Comparison of ENCODE assay signal across 8 cellular contexts in the genomic region with DNA sequence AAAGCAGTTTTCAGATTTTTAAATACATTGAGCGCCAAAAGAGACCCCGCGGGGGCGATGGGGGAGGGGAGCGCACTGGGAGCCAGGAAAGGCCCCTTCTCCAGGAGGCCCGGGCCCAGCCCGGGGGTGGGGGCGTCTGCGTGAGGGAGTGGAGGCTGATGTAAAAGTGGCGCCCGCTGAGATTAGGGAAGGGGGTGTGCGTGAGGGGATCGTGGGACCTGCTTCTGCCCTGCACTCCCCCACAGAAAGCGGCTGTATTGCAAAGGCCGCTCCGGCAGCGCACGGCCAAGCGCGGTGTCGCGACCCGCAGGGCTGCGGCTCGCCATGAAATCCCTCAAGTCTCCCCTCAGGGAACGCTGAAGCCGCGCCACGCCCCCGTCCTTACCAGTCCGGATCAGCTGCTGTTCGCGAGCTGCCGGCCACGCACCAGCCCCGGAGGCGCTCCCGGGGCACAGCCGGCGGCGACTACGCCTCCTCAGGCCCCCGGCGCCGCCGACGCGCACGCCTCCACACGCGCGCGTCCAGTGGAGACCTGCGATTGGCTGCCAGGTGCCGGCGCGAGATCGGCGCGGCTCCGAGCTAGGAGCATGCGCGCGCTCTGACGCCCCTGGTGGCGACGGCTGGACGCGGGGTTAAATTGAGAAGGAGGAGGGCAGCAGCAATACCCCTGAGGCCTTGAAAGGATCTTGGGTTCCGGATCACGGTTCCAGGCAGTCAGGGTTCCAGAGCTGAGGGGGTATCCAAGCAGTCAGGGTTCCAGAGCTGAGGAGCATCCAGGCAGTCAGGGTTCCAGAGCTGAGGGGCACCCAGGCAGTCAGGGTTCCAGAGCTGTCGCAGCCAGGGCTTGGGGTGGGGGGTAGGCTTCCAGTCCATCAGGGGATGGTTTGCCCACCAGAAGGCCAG. TPM values are rescaled to one million over a fixed set of nuclear protein-coding genes. Genes with fewer than 3 reads are reported as not detected.
DNase-seq lines count a peak whose midpoint lies in the region; ATAC-seq and TF ChIP-seq lines count a peak whose summit lies in the region.

A gene with protein sequence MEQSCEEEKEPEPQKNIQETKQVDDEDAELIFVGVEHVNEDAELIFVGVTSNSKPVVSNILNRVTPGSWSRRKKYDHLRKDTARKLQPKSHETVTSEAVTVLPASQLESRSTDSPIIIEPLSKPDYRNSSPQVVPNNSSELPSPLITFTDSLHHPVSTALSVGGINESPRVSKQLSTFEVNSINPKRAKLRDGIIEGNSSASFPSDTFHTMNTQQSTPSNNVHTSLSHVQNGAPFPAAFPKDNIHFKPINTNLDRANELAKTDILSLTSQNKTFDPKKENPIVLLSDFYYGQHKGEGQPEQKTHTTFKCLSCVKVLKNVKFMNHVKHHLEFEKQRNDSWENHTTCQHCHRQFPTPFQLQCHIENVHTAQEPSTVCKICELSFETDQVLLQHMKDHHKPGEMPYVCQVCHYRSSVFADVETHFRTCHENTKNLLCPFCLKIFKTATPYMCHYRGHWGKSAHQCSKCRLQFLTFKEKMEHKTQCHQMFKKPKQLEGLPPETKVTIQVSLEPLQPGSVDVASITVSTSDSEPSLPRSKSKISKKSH (minus strand): TSS at position 469 of the 903 bp plus-strand sequence. CDS start 19,344 bp downstream, outside the sequence.

- peaks cover 8 to 23% (median 15%) of the 10 kb centered on the region in 7 donors for H3K9me3 Mint-ChIP-seq in CD14-positive monocyte
- H3K9me3 Mint-ChIP-seq in activated T-cell treated with anti-CD3 and anti-CD28 coated beads, Interleukin-2, amount 50 U/mL, for 4 hours = no peaks in the 10 kb centered on the region
- peaks cover 29% of the 10 kb centered on the region for H3K9me3 Mint-ChIP-seq in nephron progenitor cell
- H3K9me3 Mint-ChIP-seq in stimulated activated naive CD8-positive, alpha-beta T cell treated with anti-CD3 and anti-CD28 coated beads, Interleukin-15, Interleukin-2, amounts not matched to agents 100 ng/mL and 50 ng/mL, for 24 hours = peaks cover 13% of the 10 kb centered on the region

- peak within 1 kb of the TSS; percentile 85 for H3K9ac ChIP-seq in OCI-LY3 (ENCODE audit: low read length)

- H3K4me1 Mint-ChIP-seq in CD14-positive monocyte (peaks cover 18% of the 10 kb centered on the region), nephron progenitor cell (peaks cover 9% of the 10 kb centered on the region)
- peaks cover 8% of the 10 kb centered on the region for H3K4me1 Mint-ChIP-seq in activated T-cell treated with anti-CD3 and anti-CD28 coated beads, Interleukin-2, amount 50 U/mL, for 4 hours (ENCODE audit: low read depth)
- peaks cover 18% of the 10 kb centered on the region for H3K4me1 Mint-ChIP-seq in stimulated activated naive CD8-positive, alpha-beta T cell treated with anti-CD3 and anti-CD28 coated beads, Interleukin-15, Interleukin-2, amounts not matched to agents 100 ng/mL and 50 ng/mL, for 24 hours (ENCODE audit: low read depth)

- DNase-seq in CD14-positive monocyte (ENCODE audit: low spot score) (peak; percentile 56), HL-60 (ENCODE audit: low read depth in 1 of 2, low spot score in 1 of 2) (peak; percentile 78 to 87), fibroblast of mammary gland (ENCODE audit: low read depth) (peak; percentile 79), nephron progenitor cell (peak; percentile 84)
- DNase-seq in activated T-cell treated with anti-CD3 and anti-CD28 coated beads, Interleukin-2, amount 50 U/mL, for 4 hours = peak; percentile 74

- H3K36me3 Mint-ChIP-seq in CD14-positive monocyte = no peaks in the 10 kb centered on the region
- H3K36me3 Mint-ChIP-seq in activated T-cell treated with anti-CD3 and anti-CD28 coated beads, Interleukin-2, amount 50 U/mL, for 4 hours (ENCODE audit: insufficient read depth) = peaks cover 16% of the 10 kb centered on the region
- H3K36me3 Mint-ChIP-seq in nephron progenitor cell (ENCODE audit: low read depth) = peaks cover 43% of the 10 kb centered on the region
- H3K36me3 Mint-ChIP-seq in stimulated activated naive CD8-positive, alpha-beta T cell treated with anti-CD3 and anti-CD28 coated beads, Interleukin-15, Interleukin-2, amounts not matched to agents 100 ng/mL and 50 ng/mL, for 24 hours (ENCODE audit: low read depth) = peaks cover 34% of the 10 kb centered on the region

- peaks cover 6 to 14% (median 8%) of the 10 kb centered on the region in 3 donors for H3K27me3 Mint-ChIP-seq in CD14-positive monocyte (ENCODE audit: low read depth in 3 of 3)
- H3K27me3 Mint-ChIP-seq in activated T-cell treated with anti-CD3 and anti-CD28 coated beads, Interleukin-2, amount 50 U/mL, for 4 hours (ENCODE audit: low read depth) = peaks cover 5% of the 10 kb centered on the region
- peaks cover 27% of the 10 kb centered on the region for H3K27me3 Mint-ChIP-seq in nephron progenitor cell (ENCODE audit: low read depth, poor library complexity)
- H3K27me3 Mint-ChIP-seq in stimulated activated naive CD8-positive, alpha-beta T cell treated with anti-CD3 and anti-CD28 coated beads, Interleukin-15, Interleukin-2, amounts not matched to agents 100 ng/mL and 50 ng/mL, for 24 hours = peaks cover 18% of the 10 kb centered on the region

- peak within 1 kb of the TSS; percentile 92 for H3K4me3 ChIP-seq in HL-60 (replicated peaks; ENCODE audit: insufficient read depth, low read length)
- H3K4me3 ChIP-seq in OCI-LY3 (ENCODE audit: low read length) = peak within 1 kb of the TSS; percentile 95
- peak within 1 kb of the TSS; percentile 70 for H3K4me3 ChIP-seq in fibroblast of mammary gland (ENCODE audit: control insufficient read depth, low read depth, low read length)

- H3K27me3 ChIP-seq in HL-60 (ENCODE audit: insufficient read depth, poor library complexity, severe bottlenecking) (no peaks in the 10 kb centered on the region), OCI-LY3 (ENCODE audit: low read depth, low read length) (no peaks in the 10 kb centered on the region)

- H3K4me1 ChIP-seq in OCI-LY3 (ENCODE audit: low read length) = peaks cover 8% of the 10 kb centered on the region; the same call in 1 of the 2 replicates

- H3K27ac ChIP-seq in HL-60 (replicated peaks) = peak within 1 kb of the TSS; percentile 55
- no peak within 1 kb of the TSS for H3K27ac ChIP-seq in OCI-LY3 (ENCODE audit: low read length)

- peak within 1 kb of the TSS; percentile 90 for H2AFZ ChIP-seq in OCI-LY3 (ENCODE audit: low read depth, low read length)

- no peaks in the 10 kb centered on the region for H4K20me1 ChIP-seq in OCI-LY3 (ENCODE audit: insufficient read depth, low read length)

- intact Hi-C loops in CD14-positive monocyte (cut with micrococcal nuclease) = no loop called here

- H3K9me3 ChIP-seq in OCI-LY3 (ENCODE audit: insufficient read depth, low read length) = no peaks in the 10 kb centered on the region

- peak within 1 kb of the TSS; percentile 95 for H3K4me2 ChIP-seq in OCI-LY3 (ENCODE audit: low read length)

- H3K27ac Mint-ChIP-seq in CD14-positive monocyte (no peak within 1 kb of the TSS), nephron progenitor cell (peak within 1 kb of the TSS; percentile 76)
- peak within 1 kb of the TSS; percentile 42 for H3K27ac Mint-ChIP-seq in stimulated activated naive CD8-positive, alpha-beta T cell treated with anti-CD3 and anti-CD28 coated beads, Interleukin-15, Interleukin-2, amounts not matched to agents 100 ng/mL and 50 ng/mL, for 24 hours

- peaks cover 8% of the 10 kb centered on the region for H3K79me2 ChIP-seq in OCI-LY3 (ENCODE audit: low read length)

- peak; percentile 91 for ATAC-seq in GM19351 (IDR thresholded peaks at IDR 0.05; ENCODE audit: unreplicated experiment)
- ATAC-seq in activated T-cell treated with anti-CD3 and anti-CD28 coated beads, Interleukin-2, amount 50 U/mL, for 4 hours = peak; percentile 97 to 98

- H3K36me3 ChIP-seq in OCI-LY3 (replicated peaks; ENCODE audit: low read depth, low read length) = peaks cover 8% of the 10 kb centered on the region

- H3K4me3 Mint-ChIP-seq in CD14-positive monocyte (peak within 1 kb of the TSS; percentile 75 to 84), nephron progenitor cell (peak within 1 kb of the TSS; percentile 90)
- peak within 1 kb of the TSS; percentile 81 for H3K4me3 Mint-ChIP-seq in activated T-cell treated with anti-CD3 and anti-CD28 coated beads, Interleukin-2, amount 50 U/mL, for 4 hours
- H3K4me3 Mint-ChIP-seq in stimulated activated naive CD8-positive, alpha-beta T cell treated with anti-CD3 and anti-CD28 coated beads, Interleukin-15, Interleukin-2, amounts not matched to agents 100 ng/mL and 50 ng/mL, for 24 hours = peak within 1 kb of the TSS; percentile 86

- TF ChIP-seq CTCF in CD14-positive monocyte (IDR thresholded peaks at IDR 0.05) (peak; percentile 38), HL-60 (IDR thresholded peaks at IDR 0.05; ENCODE audit: insufficient read depth, low read length) (peak; percentile 82), OCI-LY3 (IDR thresholded peaks at IDR 0.05; ENCODE audit: low read depth, low read length) (peak; percentile 53; the same call in 1 of the 2 replicates), fibroblast of mammary gland (conservative IDR thresholded peaks at IDR 0.05; ENCODE audit: control insufficient read depth, insufficient read depth, low read depth, low read length) (peak; percentile 49), nephron progenitor cell (IDR thresholded peaks at IDR 0.05) (peak; percentile 59)

RNA-seq across cellular contexts. Expression of the gene that starts here (rescaled TPM):
- not detected for polyA plus RNA-seq in CD14-positive monocyte
- 1 to 10 TPM; 2.4 to 3.7 (median 2.6) TPM for total RNA-seq in activated T-cell treated with anti-CD3 and anti-CD28 coated beads, Interleukin-2, amount 50 U/mL, for 4 hours

Comparison
In these comparisons a context has a peak if more than half of its experiments do, and no peak if none do; other contexts are left out.
1. Peak in DNase-seq in CD14-positive monocyte; RNA of the gene not detected or under 1 TPM.
2. H3K27ac Mint-ChIP-seq: peak in nephron progenitor cell (single experiment) and stimulated activated naive CD8-positive, alpha-beta T cell treated with anti-CD3 and anti-CD28 coated beads, Interleukin-15, Interleukin-2, amounts not matched to agents 100 ng/mL and 50 ng/mL, for 24 hours (single experiment); none in CD14-positive monocyte (0 of 7).
3. Peak in every context shown above with its lines, with median percentiles within 50 percentile points of each other: DNase-seq, H3K4me3 Mint-ChIP-seq, CTCF ChIP-seq and H3K4me3 ChIP-seq.